ENCODE assay signal across 14 cellular contexts in the genomic region with DNA sequence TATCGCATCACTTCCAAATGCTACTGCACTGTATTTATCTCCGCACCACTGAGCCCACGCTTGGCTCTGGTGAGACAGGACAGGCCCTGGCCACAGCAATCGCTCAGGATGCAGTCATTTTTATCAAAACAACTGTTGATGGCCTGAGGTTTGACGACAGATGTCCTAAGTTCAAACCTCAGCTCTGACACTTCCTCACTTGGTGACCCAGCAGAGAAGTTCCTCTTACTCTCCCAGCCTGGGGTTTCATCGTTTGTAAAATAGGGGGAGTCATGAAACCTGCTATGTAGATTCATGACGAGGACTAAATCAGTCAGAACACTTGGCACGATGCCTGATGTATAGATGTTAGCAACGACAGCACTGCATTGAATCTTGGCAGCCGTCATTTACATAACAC.
"Had no signal": no experiment of that assay in that cellular context is flagged by ENCODE, and none has a peak within 500 bp of the region (broad histone marks: within the 10 kb centered on the region; RNA-seq: fewer than 3 reads in every experiment).

No MANE protein-coding gene starts in this region.

- H3K27ac ChIP-seq: body of pancreas, colonic mucosa, neutrophil, tibial artery had no signal

- H3K4me3 Mint-ChIP-seq: activated naive CD8-positive, alpha-beta T cell; naive B cell; stimulated activated effector memory CD8-positive, alpha-beta T cell treated with anti-CD3 and anti-CD28 coated beads, Interleukin-12 subunit alpha, Interleukin-12 subunit beta, amount 100 ng/mL, for 72 hours had no signal

- H3K27ac Mint-ChIP-seq: activated naive CD8-positive, alpha-beta T cell; naive B cell; stimulated activated effector memory CD8-positive, alpha-beta T cell treated with anti-CD3 and anti-CD28 coated beads, Interleukin-12 subunit alpha, Interleukin-12 subunit beta, amount 100 ng/mL, for 72 hours had no signal

- H3K36me3 ChIP-seq: colonic mucosa, neutrophil, tibial artery had no signal

- H3K36me3 Mint-ChIP-seq: activated naive CD8-positive, alpha-beta T cell; naive B cell; stimulated activated effector memory CD8-positive, alpha-beta T cell treated with anti-CD3 and anti-CD28 coated beads, Interleukin-12 subunit alpha, Interleukin-12 subunit beta, amount 100 ng/mL, for 72 hours had no signal

- H3K9me3 ChIP-seq: body of pancreas, colonic mucosa, neutrophil, tibial artery had no signal

- H3K27me3 ChIP-seq: body of pancreas, colonic mucosa had no signal

- H3K4me3 ChIP-seq: body of pancreas, colonic mucosa, tibial artery had no signal

- ATAC-seq: activated CD4-positive, CD25-positive, alpha-beta regulatory T cell treated with anti-CD3 and anti-CD28 coated beads, Interleukin-2, amount 50 U/mL, for 24 hours; body of pancreas; esophagus mucosa; stimulated activated effector memory CD8-positive, alpha-beta T cell treated with anti-CD3 and anti-CD28 coated beads, Interleukin-12 subunit alpha, Interleukin-12 subunit beta, amount 100 ng/mL, for 72 hours had no signal

- H3K4me1 ChIP-seq: body of pancreas, colonic mucosa, tibial artery had no signal

- DNase-seq: activated CD4-positive, alpha-beta T cell treated with anti-CD3 and anti-CD28 coated beads, Interleukin-2, amount 50 U/mL, for 1 hour; activated CD8-positive, alpha-beta memory T cell treated with anti-CD3 and anti-CD28 coated beads for 24 hours; activated gamma-delta T cell treated with Interleukin-2 at 50 U/mL for 16 hours; amniotic stem cell; body of pancreas; central memory CD4-positive, alpha-beta T cell; colonic mucosa; naive B cell; tibial artery had no signal

- H3K4me1 Mint-ChIP-seq: naive B cell; stimulated activated effector memory CD8-positive, alpha-beta T cell treated with anti-CD3 and anti-CD28 coated beads, Interleukin-12 subunit alpha, Interleukin-12 subunit beta, amount 100 ng/mL, for 72 hours had no signal

- H3K9me3 Mint-ChIP-seq: naive B cell; stimulated activated effector memory CD8-positive, alpha-beta T cell treated with anti-CD3 and anti-CD28 coated beads, Interleukin-12 subunit alpha, Interleukin-12 subunit beta, amount 100 ng/mL, for 72 hours had no signal
